ENCODE assay signal across 8 cellular contexts in the genomic region with DNA sequence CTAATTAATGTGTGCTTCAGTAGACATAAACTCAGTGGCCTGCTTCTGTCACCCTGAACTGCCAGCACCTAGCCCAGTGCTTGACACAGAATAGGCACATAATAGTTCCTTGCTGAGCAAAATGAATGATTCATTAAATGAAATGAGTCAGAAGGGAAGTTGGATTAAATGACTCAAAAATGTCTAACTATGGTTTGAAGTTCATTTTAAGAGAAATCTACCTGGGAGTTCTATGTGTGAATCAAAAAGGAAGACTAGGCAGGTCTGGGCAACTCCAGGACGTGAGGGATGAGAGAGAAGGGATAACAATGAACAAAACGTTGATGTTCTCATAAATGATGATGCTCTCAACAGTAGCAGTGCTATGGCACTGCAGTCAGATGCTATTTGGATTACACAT.
DNase-seq lines count a peak whose midpoint lies in the region; ATAC-seq and TF ChIP-seq lines count a peak whose summit lies in the region.

No MANE protein-coding gene starts in this region.

- peaks cover 17% of the 10 kb centered on the region for H3K4me1 ChIP-seq in Loucy (ENCODE audit: insufficient read depth, low read length, poor library complexity, severe bottlenecking)
- no peaks in the 10 kb centered on the region for H3K4me1 ChIP-seq in spleen
- no peaks in the 10 kb centered on the region for H3K4me1 ChIP-seq in gastrocnemius medialis
- H3K4me1 ChIP-seq in right lobe of liver: no peaks in the 10 kb centered on the region

- peak; percentile 92 for ATAC-seq in GM18868 (IDR thresholded peaks at IDR 0.05; ENCODE audit: unreplicated experiment)
- ATAC-seq in gastrocnemius medialis: no peak
- no peak for ATAC-seq in right lobe of liver

- H3F3A ChIP-seq in Loucy (ENCODE audit: low read depth): 0 out of 2 replicates have a peak, but pooled peaks cover 3% of the 10 kb centered on the region

- H3K4me3 ChIP-seq in HFF-Myc (replicated peaks; ENCODE audit: low read depth, low read length): no peak overlapping the region
- H3K4me3 ChIP-seq in Loucy (ENCODE audit: low read length, poor library complexity, severe bottlenecking): no peak overlapping the region
- no peak overlapping the region for H3K4me3 ChIP-seq in spleen
- no peak overlapping the region for H3K4me3 ChIP-seq in gastrocnemius medialis
- no peak overlapping the region for H3K4me3 ChIP-seq in right lobe of liver

- H3K27me3 ChIP-seq in Loucy (ENCODE audit: insufficient read depth, low read length, poor library complexity, severe bottlenecking) (no peaks in the 10 kb centered on the region), spleen (replicated peaks in 1 of 7) (no peaks in the 10 kb centered on the region), gastrocnemius medialis (no peaks in the 10 kb centered on the region), right lobe of liver (no peaks in the 10 kb centered on the region)

- H3K27ac ChIP-seq in spleen (no peak overlapping the region), gastrocnemius medialis (no peak overlapping the region), right lobe of liver (no peak overlapping the region)

- peak overlapping the region; percentile 77 for H3K9ac ChIP-seq in Loucy (ENCODE audit: low read depth, low read length, poor library complexity, severe bottlenecking)

- no peaks in the 10 kb centered on the region for H4K20me1 ChIP-seq in Loucy (ENCODE audit: insufficient read depth, low read length, poor library complexity, severe bottlenecking)

- TF ChIP-seq CTCF in HFF-Myc (IDR thresholded peaks at IDR 0.05; ENCODE audit: low read depth, low read length, missing control alignments): no peak
- no peak for TF ChIP-seq CTCF in Loucy (conservative IDR thresholded peaks at IDR 0.05; ENCODE audit: low read length)
- no peak for TF ChIP-seq CTCF in spleen (IDR thresholded peaks at IDR 0.05 in 8 of 11, conservative IDR thresholded peaks at IDR 0.05 in 3 of 11)
- TF ChIP-seq CTCF in gastrocnemius medialis (IDR thresholded peaks at IDR 0.05 in 4 of 5, conservative IDR thresholded peaks at IDR 0.05 in 1 of 5): no peak
- no peak for TF ChIP-seq CTCF in right lobe of liver (IDR thresholded peaks at IDR 0.05)

- intact Hi-C loops in spleen (cut with DNase I; ENCODE audit: low total_unique reads) (no loop called here), gastrocnemius medialis (cut with DNase I; ENCODE audit: low total_unique reads) (no loop called here), right lobe of liver (cut with DNase I) (no loop called here)

- H3K9me2 ChIP-seq in Loucy (replicated peaks; ENCODE audit: low read depth, low read length): no peaks in the 10 kb centered on the region

- H3K4me2 ChIP-seq in Loucy (ENCODE audit: low read depth, low read length, poor library complexity, severe bottlenecking): peak overlapping the region; percentile 59

- peak overlapping the region; percentile 32 for H2AFZ ChIP-seq in Loucy (ENCODE audit: low read length)

- H3K9me3 ChIP-seq in Loucy (ENCODE audit: insufficient read depth, low read depth, low read length) (no peaks in the 10 kb centered on the region), spleen (no peaks in the 10 kb centered on the region), gastrocnemius medialis (no peaks in the 10 kb centered on the region), right lobe of liver (no peaks in the 10 kb centered on the region)

- TF ChIP-seq POLR2A in spleen (IDR thresholded peaks at IDR 0.05) (no peak), gastrocnemius medialis (IDR thresholded peaks at IDR 0.05) (no peak), right lobe of liver (IDR thresholded peaks at IDR 0.05) (no peak)

- in situ Hi-C loops in gastrocnemius medialis (cut with MboI; ENCODE audit: low sequenced_read_pairs in 4 of 4): no loop called here

- H3K79me2 ChIP-seq in Loucy (ENCODE audit: insufficient read depth, low read length): no peaks in the 10 kb centered on the region

- peak; percentile 53 for DNase-seq in HFF-Myc (ENCODE audit: extremely low read depth, low read depth)
- peak; percentile 93 for DNase-seq in kidney tubule cell (ENCODE audit: low spot score)
- no peak for DNase-seq in spleen
- no peak for DNase-seq in COLO668 (lab: John Stamatoyannopoulos, UW; ENCODE audit: unreplicated experiment)
- DNase-seq in gastrocnemius medialis: no peak
- DNase-seq in right lobe of liver: no peak

- 62 to 80% (median 65%) methylated on average over 2 of the region's 2 CpGs for WGBS in spleen, 5 donors
- 83% methylated on average over 2 of the region's 2 CpGs for WGBS in right lobe of liver (ENCODE audit: insufficient coverage, low coverage, low lambda C conversion rate, missing lambda C conversion rate)

- H3K36me3 ChIP-seq in Loucy (ENCODE audit: insufficient read depth, low read length) (no peaks in the 10 kb centered on the region), spleen (no peaks in the 10 kb centered on the region), gastrocnemius medialis (no peaks in the 10 kb centered on the region), right lobe of liver (no peaks in the 10 kb centered on the region)

Comparison
In these comparisons a context has a peak if more than half of its experiments do, and no peak if none do; other contexts are left out.
1. DNase-seq: peak in HFF-Myc (single experiment) and kidney tubule cell (single experiment); none in spleen (single experiment), COLO668 (single experiment), gastrocnemius medialis (0 of 2) and right lobe of liver (0 of 3).